ENCODE assay signal across 34 cellular contexts in genomic region chrX:139209342-139209741, GRCh38.
"Had no signal": no experiment of that assay in that cellular context is flagged by ENCODE, and none has a peak within 500 bp of the region (broad histone marks: within the 10 kb centered on the region; RNA-seq: fewer than 3 reads in every experiment).

No MANE protein-coding gene starts in this region.

- H3K9me3 ChIP-seq: MG63 had no signal

- DNase-seq: Karpas-422, Kasumi-1, KG1, MG63, MV-4-11, NCI-H1048, NCI-H1092, NCI-H1092 treated with DMSO at 0.1 percent for 48 hours, NCI-H1105, NCI-H1105 treated with DMSO at 0.1 percent for 48 hours, NCI-H1417, NCI-H1417 treated with DMSO at 0.1 percent for 48 hours, NCI-H1436, NCI-H1436 treated with DMSO at 0.1 percent for 48 hours, NCI-H146, NCI-H1694, NCI-H1694 treated with DMSO at 0.1 percent for 48 hours, NCI-H187, NCI-H187 treated with DMSO at 0.1 percent for 48 hours, NCI-H1930, NCI-H2029, NCI-H2029 treated with DMSO at 0.1 percent for 48 hours, NCI-H2081, NCI-H2081 treated with DMSO at 0.1 percent for 48 hours, NCI-H2107, NCI-H2171, NCI-H2171 treated with DMSO at 0.1 percent for 48 hours, NCI-H2227 treated with DMSO at 0.1 percent for 48 hours, NCI-H226, NCI-H345, NCI-H446 treated with DMSO at 0.1 percent for 48 hours, NCI-H510A, NCI-H510A treated with DMSO at 0.1 percent for 48 hours had no signal

- H3K4me2 ChIP-seq: KMS-11 had no signal

- H3K27me3 ChIP-seq: MG63 had no signal

- H3K4me3 ChIP-seq: MG63 had no signal

- H3K27ac ChIP-seq: KMS-11 had no signal

- H3K36me3 ChIP-seq: MG63 had no signal

- H3K9ac ChIP-seq: KMS-11 had no signal
